Comparison of ENCODE assay signal across 8 cellular contexts in genomic region chr7:128459394-128459878, GRCh38. TPM values are rescaled to one million over a fixed set of nuclear protein-coding genes. Genes with fewer than 3 reads are reported as not detected.
DNase-seq lines count a peak whose midpoint lies in the region; ATAC-seq, FAIRE-seq and TF ChIP-seq lines count a peak whose summit lies in the region.

No MANE protein-coding gene starts in this region.

- no peak overlapping the region for H2AK5ac ChIP-seq in mesenchymal stem cell (ENCODE audit: low read length, severe bottlenecking)

- no peaks in the 10 kb centered on the region for H3K27me3 Mint-ChIP-seq in activated CD4-positive, alpha-beta T cell treated with anti-CD3 and anti-CD28 coated beads for 36 hours

- H3K4me1 ChIP-seq in mesenchymal stem cell (ENCODE audit: control insufficient read depth, insufficient read depth, low read depth, low read length): peaks cover 13% of the 10 kb centered on the region

- WGBS in mesenchymal stem cell: 69% methylated on average over 5 of the region's 5 CpGs

- peaks cover 19% of the 10 kb centered on the region for H3K79me1 ChIP-seq in mesenchymal stem cell (replicated peaks; ENCODE audit: low read length, poor library complexity, severe bottlenecking)

- H3K27ac Mint-ChIP-seq in activated CD4-positive, alpha-beta T cell treated with anti-CD3 and anti-CD28 coated beads for 36 hours: peak overlapping the region; percentile 81

- H3K27ac ChIP-seq in dorsolateral prefrontal cortex: peak overlapping the region in 11 of 59 donors; percentile 10 to 97 (median 26)
- no peak overlapping the region for H3K27ac ChIP-seq in mesenchymal stem cell (ENCODE audit: low read length, poor library complexity, severe bottlenecking)

- no peaks in the 10 kb centered on the region for H3K9me3 ChIP-seq in mesenchymal stem cell (ENCODE audit: control insufficient read depth, low read length)

- no peak overlapping the region for H3K23ac ChIP-seq in mesenchymal stem cell (ENCODE audit: low read length in 2 of 2)

- peaks cover 31% of the 10 kb centered on the region for H3K4me1 Mint-ChIP-seq in activated CD4-positive, alpha-beta T cell treated with anti-CD3 and anti-CD28 coated beads for 36 hours

- H3K36me3 ChIP-seq in mesenchymal stem cell (ENCODE audit: control insufficient read depth in 1 of 2, insufficient read depth in 2 of 2, low read depth in 1 of 2, low read length in 2 of 2): peaks cover 10 to 12% of the 10 kb centered on the region in 2 experiments

- H3K36me3 Mint-ChIP-seq in activated CD4-positive, alpha-beta T cell treated with anti-CD3 and anti-CD28 coated beads for 36 hours (ENCODE audit: low read depth): peaks cover 59% of the 10 kb centered on the region

- peak overlapping the region; percentile 83 for H3K4me3 Mint-ChIP-seq in activated CD4-positive, alpha-beta T cell treated with anti-CD3 and anti-CD28 coated beads for 36 hours

- DNase-seq in AG09309 (ENCODE audit: low read depth) (no peak), GM18507 (ENCODE audit: extremely low spot score, insufficient read length, low read depth) (no peak), NCI-H2227 (lab: John Stamatoyannopoulos, UW; ENCODE audit: unreplicated experiment) (peak; percentile 75), dorsolateral prefrontal cortex (peak in 8 of 10 donors; percentile 47 to 82 (median 63)), mesenchymal stem cell (peak; percentile 81)
- DNase-seq in activated CD4-positive, alpha-beta T cell treated with anti-CD3 and anti-CD28 coated beads for 36 hours: peak; percentile 76
- DNase-seq in stimulated activated CD8-positive, alpha-beta memory T cell treated with anti-CD3 and anti-CD28 coated beads, Interleukin-7, amount 100 ng/mL, for 1 hour (ENCODE audit: low read depth in 2 of 2): peak; percentile 30 to 37

- peak overlapping the region; percentile 64 for H4K8ac ChIP-seq in mesenchymal stem cell (ENCODE audit: low read length)

- H3K4me2 ChIP-seq in mesenchymal stem cell (ENCODE audit: low read length, poor library complexity, severe bottlenecking): no peak overlapping the region

- H2BK120ac ChIP-seq in mesenchymal stem cell (ENCODE audit: low read depth, low read length): no peak overlapping the region

- H2BK15ac ChIP-seq in mesenchymal stem cell (ENCODE audit: low read depth, poor library complexity, severe bottlenecking): no peak overlapping the region

- POLR2A ChIA-PET in activated CD4-positive, alpha-beta T cell treated with anti-CD3 and anti-CD28 coated beads for 36 hours (lab: Charles Lee): interaction anchor here (0.7 to 2.4 kb wide), 2 partner anchors 15 to 32 kb away, joined by 3 to 9 read pairs; no protein-coding TSS in a partner anchor

- peak; percentile 63 for FAIRE-seq in GM18507 (lab: Jason Lieb, UNC)

- peak overlapping the region in 1 of 2 experiments; percentile 11 for H2BK12ac ChIP-seq in mesenchymal stem cell (ENCODE audit: low read length in 2 of 2)

- TF ChIP-seq CTCF in AG09309 (IDR thresholded peaks at IDR 0.05; ENCODE audit: control insufficient read depth, insufficient read depth, low read depth, low read length, missing control alignments) (peak; percentile 76), dorsolateral prefrontal cortex (IDR thresholded peaks at IDR 0.05 in 54 of 56, conservative IDR thresholded peaks at IDR 0.05 in 2 of 56; ENCODE audit: low read depth in 1 of 56, partially characterized antibody in 56 of 56) (peak; percentile 65 to 90 (median 81))

- H3K4ac ChIP-seq in mesenchymal stem cell (ENCODE audit: low read depth in 1 of 2, low read length in 2 of 2): no peak overlapping the region

- no peak overlapping the region for H3K18ac ChIP-seq in mesenchymal stem cell (ENCODE audit: low read depth in 1 of 2, low read length in 2 of 2)

- no peak overlapping the region for H4K91ac ChIP-seq in mesenchymal stem cell (ENCODE audit: low read length)

- intact Hi-C loops in activated CD4-positive, alpha-beta T cell treated with anti-CD3 and anti-CD28 coated beads for 36 hours (cut with DNase I, micrococcal nuclease): loop anchor here (1.0 to 10.0 kb wide), 11 partner anchors 17 to 1065 kb away; partner anchors contain the start of genes ARF5 (in 1 of the 2), CALU (in 1 of the 2), GCC1 (in 1 of the 2) and METTL2B (in 1 of the 2)
- intact Hi-C loops in dorsolateral prefrontal cortex (cut with DNase I): loop anchor here (1.0 to 10.0 kb wide), 4 partner anchors 32 to 112 kb away; partner anchors contain the start of gene IMPDH1 (in 1 of the 2)

- no peak overlapping the region for H3K4me3 ChIP-seq in AG09309 (ENCODE audit: control insufficient read depth, low read depth, low read length)
- H3K4me3 ChIP-seq in dorsolateral prefrontal cortex: peak overlapping the region in 7 of 59 donors; percentile 0 to 89 (median 7)
- H3K4me3 ChIP-seq in mesenchymal stem cell (ENCODE audit: insufficient read depth in 1 of 2, low read depth in 1 of 2, low read length in 2 of 2): no peak overlapping the region

- no peak overlapping the region for H3K14ac ChIP-seq in mesenchymal stem cell (ENCODE audit: low read length in 2 of 2)

- H3K27me3 ChIP-seq in dorsolateral prefrontal cortex (no peaks in the 10 kb centered on the region), mesenchymal stem cell (ENCODE audit: control insufficient read depth in 1 of 2, insufficient read depth in 1 of 2, low read length in 2 of 2) (no peaks in the 10 kb centered on the region)

- ATAC-seq in HG02981 (IDR thresholded peaks at IDR 0.05; ENCODE audit: unreplicated experiment): peak; percentile 36
- ATAC-seq in activated CD4-positive, alpha-beta T cell treated with anti-CD3 and anti-CD28 coated beads for 36 hours: peak; percentile 45

- no peaks in the 10 kb centered on the region for H3K9me3 Mint-ChIP-seq in activated CD4-positive, alpha-beta T cell treated with anti-CD3 and anti-CD28 coated beads for 36 hours (ENCODE audit: low read depth)

- H2BK5ac ChIP-seq in mesenchymal stem cell (ENCODE audit: low read depth, low read length, poor library complexity, severe bottlenecking): no peak overlapping the region

- H2AFZ ChIP-seq in mesenchymal stem cell (ENCODE audit: low read depth, low read length): no peak overlapping the region

- CTCF ChIA-PET in activated CD4-positive, alpha-beta T cell treated with anti-CD3 and anti-CD28 coated beads for 36 hours (lab: Charles Lee): interaction anchor here (0.6 to 4.2 kb wide), 12 partner anchors 11 to 550 kb away, joined by 3 to 269 read pairs (median 6); partner anchors contain the start of gene METTL2B

- peak overlapping the region; percentile 54 for H3K9ac ChIP-seq in mesenchymal stem cell (ENCODE audit: low read length)

RNA-seq across cellular contexts. Expression of gene HILPDA, which starts 3.8 kb away (rescaled TPM):
- 100 to 1,000 TPM; 227 to 309 TPM for total RNA-seq in activated CD4-positive, alpha-beta T cell treated with anti-CD3 and anti-CD28 coated beads for 36 hours
- total RNA-seq in dorsolateral prefrontal cortex: 100 to 1,000 TPM in 10 of 120 experiments, 10 to 100 TPM in 108, 1 to 10 TPM in 2; 8.6 to 287 (median 24.8) TPM
- 10.7 TPM for polyA plus RNA-seq in mesenchymal stem cell (2013, experiment 1 of 2)
- 10.2 TPM for polyA plus RNA-seq in mesenchymal stem cell (2013, experiment 2 of 2)

RNA-seq across cellular contexts. Expression of gene METTL2B, which starts 17.1 kb away (rescaled TPM):
- total RNA-seq in activated CD4-positive, alpha-beta T cell treated with anti-CD3 and anti-CD28 coated beads for 36 hours: 10 to 100 TPM; 36.1 to 40.3 TPM
- 10 to 100 TPM; 19.8 to 45.2 (median 29.5) TPM for total RNA-seq in dorsolateral prefrontal cortex
- polyA plus RNA-seq in mesenchymal stem cell (2013, experiment 1 of 2): 19.1 TPM
- polyA plus RNA-seq in mesenchymal stem cell (2013, experiment 2 of 2): 19.3 TPM

RNA-seq across cellular contexts. Expression of gene IMPDH1, which starts 49.7 kb away (rescaled TPM):
- 10 to 100 TPM; 59.0 to 60.7 TPM for total RNA-seq in activated CD4-positive, alpha-beta T cell treated with anti-CD3 and anti-CD28 coated beads for 36 hours
- 10 to 100 TPM; 18.1 to 58.7 (median 39.5) TPM for total RNA-seq in dorsolateral prefrontal cortex
- polyA plus RNA-seq in mesenchymal stem cell (2013, experiment 1 of 2): 51.2 TPM
- polyA plus RNA-seq in mesenchymal stem cell (2013, experiment 2 of 2): 51.6 TPM

Comparison
In these comparisons a context has a peak if more than half of its experiments do, and no peak if none do; other contexts are left out.
1. DNase-seq: peak in NCI-H2227 (single experiment), activated CD4-positive, alpha-beta T cell treated with anti-CD3 and anti-CD28 coated beads for 36 hours (single experiment), dorsolateral prefrontal cortex (8 of 10), mesenchymal stem cell (single experiment) and stimulated activated CD8-positive, alpha-beta memory T cell treated with anti-CD3 and anti-CD28 coated beads, Interleukin-7, amount 100 ng/mL, for 1 hour (2 of 2); none in AG09309 (single experiment) and GM18507 (single experiment).